8 cellular contexts compared by ENCODE assay signal in the genomic region with DNA sequence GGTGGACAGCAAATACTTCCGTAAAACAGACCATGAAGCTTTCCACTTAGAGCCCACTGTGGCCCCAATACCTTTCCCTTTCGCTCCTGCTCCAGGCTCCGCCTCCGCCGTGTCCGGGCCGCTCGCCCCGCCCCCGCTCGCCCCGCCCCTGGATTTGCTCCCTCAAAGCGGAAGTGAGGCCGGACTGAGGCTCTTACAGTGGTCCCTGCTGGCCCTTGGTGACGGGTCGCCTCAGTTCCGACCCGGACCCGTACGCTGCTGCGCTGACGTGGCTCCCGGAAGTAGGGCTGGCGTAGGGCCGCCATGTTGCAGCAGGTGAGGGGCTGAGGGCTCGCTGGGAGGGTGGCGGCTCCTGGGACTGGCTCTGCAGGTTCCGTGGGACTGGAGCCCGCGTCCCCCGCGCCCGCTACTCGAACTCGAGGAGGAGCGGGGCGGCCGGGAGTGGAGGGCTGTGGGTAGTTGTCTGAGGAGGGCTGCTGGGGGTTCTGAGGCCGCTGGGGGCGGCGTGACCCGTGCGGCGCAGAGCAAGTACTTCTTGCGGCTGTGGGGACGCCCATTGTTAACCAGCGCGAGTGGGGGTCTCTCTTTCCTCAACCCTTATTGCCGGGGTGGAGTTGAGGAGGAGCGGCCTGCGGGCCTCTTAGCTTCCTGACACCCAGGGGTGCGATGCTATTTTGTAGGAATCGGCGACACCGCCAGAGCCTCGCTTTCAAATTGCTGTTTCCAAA. TPM values are rescaled to one million over a fixed set of nuclear protein-coding genes. Genes with fewer than 3 reads are reported as not detected.
DNase-seq lines count a peak whose midpoint lies in the region; ATAC-seq and TF ChIP-seq lines count a peak whose summit lies in the region.
"Not testable (repeated sequence)": the region's sequence is repeated elsewhere in the genome, so short reads cannot be mapped to it uniquely, and the experiment has no call there.

TSS of gene TVP23B (plus strand) at position 193 of the 728 bp plus-strand sequence. CDS start at position 304, 111 bp downstream.

- peaks cover 4 to 16% of the 10 kb centered on the region in 2 experiments; a peak in 3 of 4 replicates for H3K79me1 ChIP-seq in IMR-90 (ENCODE audit: low read depth in 1 of 2, low read length in 2 of 2)

- not testable (repeated sequence) for BruUV-seq in IMR-90 (replicated peaks; lab: Mats Ljungman, UMichigan)
- BruUV-seq in OCI-LY7 (replicated peaks; lab: Mats Ljungman, UMichigan) = TSS peak; percentile 72

- H3K4ac ChIP-seq in IMR-90 (ENCODE audit: low read depth, low read length) = peak within 1 kb of the TSS; percentile 69; the same call in 1 of the 2 replicates

- not testable (repeated sequence) for H3K9me2 ChIP-seq in OCI-LY7 (ENCODE audit: insufficient read depth, low read length)

- peak within 1 kb of the TSS; percentile 76 for H4K5ac ChIP-seq in IMR-90 (ENCODE audit: low read depth, low read length)

- in situ Hi-C loops in IMR-90 (cut with MboI; ENCODE audit: low sequenced_read_pairs) = not testable (repeated sequence)

- H3K36me3 ChIP-seq in IMR-90 (ENCODE audit: control insufficient read depth, insufficient read depth, low read length); OCI-LY7 (ENCODE audit: insufficient read depth, low read length): not testable (repeated sequence)

- not testable (repeated sequence) for H2AFZ ChIP-seq in IMR-90 (replicated peaks; ENCODE audit: low read length, poor library complexity); OCI-LY7 (ENCODE audit: low read length)

- not testable (repeated sequence) for H2BK15ac ChIP-seq in IMR-90 (ENCODE audit: low read depth, low read length)

- not testable (repeated sequence) for H2AK5ac ChIP-seq in IMR-90 (ENCODE audit: low read depth, low read length)

- H3K23ac ChIP-seq in IMR-90 (ENCODE audit: low read depth, low read length) = not testable (repeated sequence)

- H3K27me3 ChIP-seq in IMR-90 (ENCODE audit: control insufficient read depth, insufficient read depth, low read length); mononuclear cell (ENCODE audit: insufficient read depth, low read length): not testable (repeated sequence)

- not testable (repeated sequence) for H4K91ac ChIP-seq in IMR-90 (ENCODE audit: insufficient read depth, low read depth, low read length)

- not testable (repeated sequence) for H3K14ac ChIP-seq in IMR-90 (replicated peaks; ENCODE audit: low read depth, low read length)

- 0% methylated on average over 13 of the region's 56 CpGs; no CpG with 5 or more reads in 1 of the 2 experiments for WGBS in IMR-90 (ENCODE audit: extremely low coverage in 2 of 2, insufficient read length in 1 of 2), 2 experiments

- H2BK5ac ChIP-seq in IMR-90 (ENCODE audit: low read depth, low read length, poor library complexity, severe bottlenecking) = peak within 1 kb of the TSS; percentile 3

- H3K18ac ChIP-seq in IMR-90 (ENCODE audit: low read depth, low read length) = not testable (repeated sequence)

- H4K20me1 ChIP-seq in IMR-90 (ENCODE audit: insufficient read depth, low read length); OCI-LY7 (ENCODE audit: insufficient read depth, low read length): not testable (repeated sequence)

- H3K27ac ChIP-seq in IMR-90 (ENCODE audit: insufficient read depth, low read length) = peak within 1 kb of the TSS; percentile 8
- peak within 1 kb of the TSS; percentile 39 for H3K27ac ChIP-seq in OCI-LY7 (ENCODE audit: low read depth, low read length, poor library complexity, severe bottlenecking)

- not testable (repeated sequence) for H2BK120ac ChIP-seq in IMR-90 (ENCODE audit: low read depth, low read length)

- CTCF ChIA-PET in IMR-90 (lab: Yijun Ruan, JAX); OCI-LY7 (lab: Charles Lee; ENCODE audit: unreplicated experiment): not testable (repeated sequence)

- intact Hi-C loops in IMR-90 (cut with micrococcal nuclease); OCI-LY7 (cut with micrococcal nuclease; ENCODE audit: unreplicated experiment): not testable (repeated sequence)

- peak within 1 kb of the TSS in 1 of 2 experiments; percentile 72; a peak in 2 of 4 replicates for H4K8ac ChIP-seq in IMR-90 (ENCODE audit: low read depth in 2 of 2, low read length in 2 of 2)

- peak within 1 kb of the TSS; percentile 89 for H3K9ac ChIP-seq in IMR-90 (ENCODE audit: low read depth, low read length)

- not testable (repeated sequence) for H3K9me3 ChIP-seq in IMR-90 (ENCODE audit: control insufficient read depth, insufficient read depth, low read length); OCI-LY7 (ENCODE audit: low read length); mononuclear cell (ENCODE audit: low read depth, low read length)

- H2BK20ac ChIP-seq in IMR-90 (ENCODE audit: low read depth, low read length) = not testable (repeated sequence)

- dilution Hi-C loops in IMR-90 (cut with HindIII; ENCODE audit: low sequenced_read_pairs, unreplicated experiment) = not testable (repeated sequence)

- not testable (repeated sequence) for H3K56ac ChIP-seq in IMR-90 (ENCODE audit: extremely low read depth, insufficient read depth, low read length)

- not testable (repeated sequence) for H3K79me2 ChIP-seq in OCI-LY7 (ENCODE audit: insufficient read depth, low read depth, low read length)

- not testable (repeated sequence) for TF ChIP-seq CTCF in IMR-90 (conservative IDR thresholded peaks at IDR 0.05; ENCODE audit: low read depth, low read length); OCI-LY7 (conservative IDR thresholded peaks at IDR 0.05; ENCODE audit: low read length); epithelial cell of esophagus (IDR thresholded peaks at IDR 0.05; ENCODE audit: insufficient read depth, low read depth, low read length, missing control alignments)

- peak within 1 kb of the TSS; percentile 74 for H3K4me3 ChIP-seq in IMR-90 (ENCODE audit: insufficient read depth, low read depth, low read length)
- peak within 1 kb of the TSS; percentile 72 for H3K4me3 ChIP-seq in OCI-LY7 (ENCODE audit: low read depth, low read length, poor library complexity, severe bottlenecking)
- peak within 1 kb of the TSS; percentile 55 for H3K4me3 ChIP-seq in epithelial cell of esophagus (ENCODE audit: low read length)
- peak within 1 kb of the TSS; percentile 53 for H3K4me3 ChIP-seq in mononuclear cell (ENCODE audit: low read length)

- TF ChIP-seq POLR2A in IMR-90 (IDR thresholded peaks at IDR 0.05; ENCODE audit: low read depth, low read length) = peak; percentile 75

- not testable (repeated sequence) for H3K4me1 ChIP-seq in IMR-90 (ENCODE audit: control insufficient read depth, insufficient read depth, low read length); OCI-LY7 (ENCODE audit: insufficient read depth, low read length, poor library complexity, severe bottlenecking); mononuclear cell (ENCODE audit: insufficient read depth, low read length)

- TF ChIP-seq RAD21 in IMR-90 (IDR thresholded peaks at IDR 0.05; ENCODE audit: low read length) = not testable (repeated sequence)

- POLR2A ChIA-PET in IMR-90 (lab: Charles Lee; ENCODE audit: unreplicated experiment); OCI-LY7 (lab: Charles Lee): not testable (repeated sequence)

- peak within 1 kb of the TSS; percentile 82 for H3K4me2 ChIP-seq in IMR-90 (ENCODE audit: low read depth, low read length)
- H3K4me2 ChIP-seq in OCI-LY7 (ENCODE audit: low read length) = peak within 1 kb of the TSS; percentile 64

- not testable (repeated sequence) for H3K9me1 ChIP-seq in IMR-90 (ENCODE audit: insufficient read depth, low read length)

- H2AK9ac ChIP-seq in IMR-90 (replicated peaks; ENCODE audit: low read depth, low read length, poor library complexity) = not testable (repeated sequence)

- peak; percentile 95 for ATAC-seq in GM21529 (IDR thresholded peaks at IDR 0.05; ENCODE audit: unreplicated experiment)
- ATAC-seq in IMR-90 (ENCODE audit: low read depth) = peak; percentile 99

- peak; percentile 45 for DNase-seq in DMS114 treated with DMSO at 0.1 percent for 48 hours (lab: John Stamatoyannopoulos, UW; ENCODE audit: unreplicated experiment)
- DNase-seq in IMR-90 = peak; percentile 92
- peak; percentile 98 for DNase-seq in OCI-LY7 (ENCODE audit: low spot score)
- peak; percentile 90 for DNase-seq in activated T-cell treated with anti-CD3 and anti-CD28 coated beads for 1 hour (ENCODE audit: low read depth)
- DNase-seq in epithelial cell of esophagus (ENCODE audit: low read depth) = peak; percentile 87
- DNase-seq in stimulated activated CD8-positive, alpha-beta memory T cell treated with anti-CD3 and anti-CD28 coated beads, Interleukin-2, amount 100 ng/mL, for 48 hours (ENCODE audit: low read depth in 2 of 2) = peak; percentile 96 to 97

TF ChIP-seq in IMR-90, 13 proteins besides CTCF, POLR2A, EP300 and RAD21:
- peak; percentile 66; the same call in 1 of the 2 replicates for TF ChIP-seq MAZ (IDR thresholded peaks at IDR 0.05; ENCODE audit: borderline replicate concordance, low read depth, low read length)

RNA-seq across cellular contexts. Expression of gene TVP23B, which starts in this region (rescaled TPM):
- total RNA-seq in IMR-90 (2012; rRNA removed) = 35.7 and 99.2 TPM in 2 replicates
- polyA plus RNA-seq in IMR-90 (2012; rRNA removed) = 21.3 and 30.9 TPM in 2 replicates
- polyA plus RNA-seq in IMR-90 (2012; cell fraction: cytosol; rRNA removed) = 4.0 and 5.1 TPM in 2 replicates
- polyA plus RNA-seq in IMR-90 (2012; cell fraction: nucleus; rRNA removed; ENCODE audit: low replicate concordance) = 2.1 and 12.0 TPM in 2 replicates
- total RNA-seq in OCI-LY7 (2014; rRNA removed; shearing (Covaris generic)) = 14.4 and 14.5 TPM in 2 replicates
- total RNA-seq in OCI-LY7 (2022) = 20.3 and 20.5 TPM in 2 replicates
- total RNA-seq in mononuclear cell = 51.6 TPM

Comparison
In these comparisons a context has a peak if more than half of its experiments do, and no peak if none do; other contexts are left out.
1. Peak in every context shown above with its lines: DNase-seq, ATAC-seq, H3K4me3 ChIP-seq and H3K27ac ChIP-seq.
2. DNase-seq: peak in every context shown above with its lines; median percentile 98 in OCI-LY7; 96 in stimulated activated CD8-positive, alpha-beta memory T cell treated with anti-CD3 and anti-CD28 coated beads, Interleukin-2, amount 100 ng/mL, for 48 hours; 92 in IMR-90; 90 in activated T-cell treated with anti-CD3 and anti-CD28 coated beads for 1 hour; 87 in epithelial cell of esophagus; 45 in DMS114 treated with DMSO at 0.1 percent for 48 hours.